Comparison of ENCODE assay signal across 1 cellular context in genomic region chr1:232386294-232386693, GRCh38.
TF ChIP-seq lines count a peak whose summit lies in the region.

No MANE protein-coding gene starts in this region.

TF ChIP-seq in H1, 55 proteins besides CTCF, POLR2A, EP300 and RAD21:
- no peak for TF ChIP-seq NANOG (IDR thresholded peaks at IDR 0.05; ENCODE audit: insufficient read depth, low read depth, low read length, poor library complexity, severe bottlenecking)
- TF ChIP-seq, protein P1, sequence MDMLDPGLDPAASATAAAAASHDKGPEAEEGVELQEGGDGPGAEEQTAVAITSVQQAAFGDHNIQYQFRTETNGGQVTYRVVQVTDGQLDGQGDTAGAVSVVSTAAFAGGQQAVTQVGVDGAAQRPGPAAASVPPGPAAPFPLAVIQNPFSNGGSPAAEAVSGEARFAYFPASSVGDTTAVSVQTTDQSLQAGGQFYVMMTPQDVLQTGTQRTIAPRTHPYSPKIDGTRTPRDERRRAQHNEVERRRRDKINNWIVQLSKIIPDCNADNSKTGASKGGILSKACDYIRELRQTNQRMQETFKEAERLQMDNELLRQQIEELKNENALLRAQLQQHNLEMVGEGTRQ (IDR thresholded peaks at IDR 0.05; ENCODE audit: low read length): no peak
- TF ChIP-seq SUZ12 (IDR thresholded peaks at IDR 0.05; ENCODE audit: low read length): no peak
- TF ChIP-seq CBX8 (IDR thresholded peaks at IDR 0.05; ENCODE audit: borderline replicate concordance, low read depth, low read length): no peak
- TF ChIP-seq BRCA1 (IDR thresholded peaks at IDR 0.05; ENCODE audit: low read depth, low read length): no peak
- no peak for TF ChIP-seq HDAC6 (IDR thresholded peaks at IDR 0.05; ENCODE audit: low read depth, low read length)
- no peak for TF ChIP-seq RNF2 (IDR thresholded peaks at IDR 0.05; ENCODE audit: borderline replicate concordance, low read depth, low read length, missing control alignments, poor library complexity, severe bottlenecking)
- no peak for TF ChIP-seq TCF12 (IDR thresholded peaks at IDR 0.05; ENCODE audit: low read depth, low read length)
- no peak for TF ChIP-seq SP1 (IDR thresholded peaks at IDR 0.05; ENCODE audit: low read depth, low read length)
- no peak for TF ChIP-seq SP2 (IDR thresholded peaks at IDR 0.05; ENCODE audit: low read length)
- TF ChIP-seq ASH2L (IDR thresholded peaks at IDR 0.05; ENCODE audit: low read length): no peak
- TF ChIP-seq POU5F1 (IDR thresholded peaks at IDR 0.05; ENCODE audit: low read depth, low read length): no peak
- no peak for TF ChIP-seq JUN (IDR thresholded peaks at IDR 0.05; ENCODE audit: low read depth, low read length)
